12 cellular contexts compared by ENCODE assay signal in the genomic region with DNA sequence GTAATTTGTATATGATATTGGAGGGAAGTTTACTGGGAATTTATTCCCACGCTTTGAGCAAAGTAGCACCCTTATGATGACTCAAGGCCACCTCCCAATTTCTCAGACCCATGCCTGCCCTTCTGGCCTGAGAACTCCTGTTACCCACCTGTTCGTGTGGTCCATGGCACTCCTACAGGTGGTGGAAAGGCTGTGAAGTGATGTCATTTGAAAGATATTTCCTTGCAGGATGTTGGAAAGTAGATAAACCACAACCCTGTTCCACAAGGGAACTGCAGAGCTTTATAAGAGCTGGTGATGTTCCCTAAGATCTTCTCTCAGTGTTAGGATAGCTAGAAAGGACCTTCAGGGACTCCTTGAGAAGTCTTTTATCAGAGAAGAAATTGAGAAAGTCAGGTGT.
A peak's percentile ranks its signal among the peaks of the same experiment; 100 is the strongest.
DNase-seq lines count a peak whose midpoint lies in the region; ATAC-seq, FAIRE-seq and TF ChIP-seq lines count a peak whose summit lies in the region.
"Had no signal": no experiment of that assay in that cellular context is flagged by ENCODE, and none has a peak within 500 bp of the region (broad histone marks: within the 10 kb centered on the region; RNA-seq: fewer than 3 reads in every experiment).

No MANE protein-coding gene starts in this region.

- no peak for TF ChIP-seq POLR2A in IMR-90 (IDR thresholded peaks at IDR 0.05; ENCODE audit: low read depth, low read length)

- POLR2A ChIA-PET in IMR-90 (lab: Charles Lee; ENCODE audit: unreplicated experiment): no interaction called here

- H3K36me3 ChIP-seq in IMR-90 (ENCODE audit: control insufficient read depth, insufficient read depth, low read length) (no peaks in the 10 kb centered on the region), bronchial epithelial cell (ENCODE audit: control insufficient read depth, insufficient read depth, low read length) (peaks cover 1% of the 10 kb centered on the region), BE2C (no peaks in the 10 kb centered on the region)

- no TSS peak for BruUV-seq in IMR-90 (replicated peaks; lab: Mats Ljungman, UMichigan)

- DNase-seq in AG10803 (ENCODE audit: low read depth) (peak; percentile 69), IMR-90 (peak; percentile 79), bronchial epithelial cell (ENCODE audit: low read depth) (peak; percentile 93), left colon (no peak), NCI-H345 treated with DMSO at 0.1 percent for 48 hours (lab: John Stamatoyannopoulos, UW; ENCODE audit: unreplicated experiment) (no peak), BE2C (no peak)
- DNase-seq: activated B cell treated with CpG ODN at 0.5 μM for 24 hours, DND-41, GM23248, NCI-H187 treated with DMSO at 0.1 percent for 48 hours had no signal

- H3K23ac ChIP-seq in IMR-90 (ENCODE audit: low read depth, low read length): peak overlapping the region; percentile 93

- H3K4me1 ChIP-seq in IMR-90 (ENCODE audit: control insufficient read depth, insufficient read depth, low read length) (peaks cover 16% of the 10 kb centered on the region), BE2C (no peaks in the 10 kb centered on the region)

- H2AFZ ChIP-seq in IMR-90 (replicated peaks; ENCODE audit: low read length, poor library complexity): peak overlapping the region; percentile 52
- H2AFZ ChIP-seq: GM23248 had no signal

- in situ Hi-C loops in IMR-90 (cut with MboI; ENCODE audit: low sequenced_read_pairs): no loop called here

- H3K27me3 ChIP-seq in IMR-90 (ENCODE audit: control insufficient read depth, insufficient read depth, low read length): no peaks in the 10 kb centered on the region
- no peaks in the 10 kb centered on the region for H3K27me3 ChIP-seq in bronchial epithelial cell (ENCODE audit: control insufficient read depth, insufficient read depth, low read length)
- no peaks in the 10 kb centered on the region for H3K27me3 ChIP-seq in BE2C

- no peak for TF ChIP-seq RAD21 in IMR-90 (IDR thresholded peaks at IDR 0.05; ENCODE audit: low read length)

- no peak overlapping the region; the same call in 1 of the 2 replicates for H3K56ac ChIP-seq in IMR-90 (ENCODE audit: extremely low read depth, insufficient read depth, low read length)

- H3K14ac ChIP-seq in IMR-90 (replicated peaks; ENCODE audit: low read depth, low read length): peak overlapping the region; percentile 82

- H2AK9ac ChIP-seq in IMR-90 (replicated peaks; ENCODE audit: low read depth, low read length, poor library complexity): no peak overlapping the region

- H3K27ac ChIP-seq in IMR-90 (ENCODE audit: insufficient read depth, low read length): no peak overlapping the region
- H3K27ac ChIP-seq: GM23248 had no signal

- peak overlapping the region; percentile 9; the same call in 1 of the 2 replicates for H4K5ac ChIP-seq in IMR-90 (ENCODE audit: low read depth, low read length)

- peak; percentile 88 for FAIRE-seq in bronchial epithelial cell (lab: Jason Lieb, UNC)

- peaks cover 12% of the 10 kb centered on the region for H3K9me1 ChIP-seq in IMR-90 (ENCODE audit: insufficient read depth, low read length)

- no peak overlapping the region; the same call in 1 of the 2 replicates for H3K4me2 ChIP-seq in IMR-90 (ENCODE audit: low read depth, low read length)

- H3K9ac ChIP-seq in IMR-90 (ENCODE audit: low read depth, low read length): no peak overlapping the region
- H3K9ac ChIP-seq: GM23248 had no signal

- peak overlapping the region; percentile 2 to 76; a peak in 2 of 4 replicates for H4K8ac ChIP-seq in IMR-90 (ENCODE audit: low read depth in 2 of 2, low read length in 2 of 2)

- dilution Hi-C loops in IMR-90 (cut with HindIII; ENCODE audit: low sequenced_read_pairs, unreplicated experiment): no loop called here

- peak overlapping the region; percentile 85 for H3K4ac ChIP-seq in IMR-90 (ENCODE audit: low read depth, low read length)

- H3K9me3 ChIP-seq in IMR-90 (ENCODE audit: control insufficient read depth, insufficient read depth, low read length): no peaks in the 10 kb centered on the region
- H3K9me3 ChIP-seq in BE2C: no peaks in the 10 kb centered on the region

- H2AK5ac ChIP-seq in IMR-90 (ENCODE audit: low read depth, low read length): peak overlapping the region; percentile 94; the same call in 1 of the 2 replicates

- no peaks in the 10 kb centered on the region for H4K20me1 ChIP-seq in IMR-90 (ENCODE audit: insufficient read depth, low read length)

- H2BK20ac ChIP-seq in IMR-90 (ENCODE audit: low read depth, low read length): peak overlapping the region; percentile 92

- peak overlapping the region; percentile 51; the same call in 1 of the 2 replicates for H3K18ac ChIP-seq in IMR-90 (ENCODE audit: low read depth, low read length)

- peaks cover 5 to 22% of the 10 kb centered on the region in 2 experiments; a peak in 3 of 4 replicates for H3K79me1 ChIP-seq in IMR-90 (ENCODE audit: low read depth in 1 of 2, low read length in 2 of 2)

- intact Hi-C loops in IMR-90 (cut with micrococcal nuclease) (no loop called here), left colon (cut with DNase I, micrococcal nuclease) (no loop called here)

- H2BK120ac ChIP-seq in IMR-90 (ENCODE audit: low read depth, low read length): peak overlapping the region; percentile 91

- H2BK5ac ChIP-seq in IMR-90 (ENCODE audit: low read depth, low read length, poor library complexity, severe bottlenecking): peak overlapping the region; percentile 73

- ATAC-seq in IMR-90 (ENCODE audit: low read depth) (no peak), left colon (peak; percentile 31), HG02938 (IDR thresholded peaks at IDR 0.05; ENCODE audit: unreplicated experiment) (no peak), HG02840 (IDR thresholded peaks at IDR 0.05; ENCODE audit: low FRiP score, unreplicated experiment) (no peak)

- H3K4me3 ChIP-seq in AG10803 (ENCODE audit: low read length): no peak overlapping the region
- no peak overlapping the region for H3K4me3 ChIP-seq in IMR-90 (ENCODE audit: insufficient read depth, low read depth, low read length)
- H3K4me3 ChIP-seq in bronchial epithelial cell (ENCODE audit: low read depth, low read length): no peak overlapping the region
- H3K4me3 ChIP-seq in BE2C (ENCODE audit: low read depth, low read length): no peak overlapping the region
- H3K4me3 ChIP-seq: GM23248 had no signal

- no peak for TF ChIP-seq CTCF in AG10803 (conservative IDR thresholded peaks at IDR 0.05; ENCODE audit: low read length)
- no peak for TF ChIP-seq CTCF in IMR-90 (conservative IDR thresholded peaks at IDR 0.05; ENCODE audit: low read depth, low read length)
- TF ChIP-seq CTCF in bronchial epithelial cell (IDR thresholded peaks at IDR 0.05; ENCODE audit: insufficient read depth, low read length, severe bottlenecking): peak; percentile 2
- TF ChIP-seq CTCF in BE2C (IDR thresholded peaks at IDR 0.05; ENCODE audit: low read depth, low read length): no peak

- no CpG with 5 or more reads among the region's 2 CpGs for WGBS in IMR-90 (ENCODE audit: extremely low coverage in 2 of 2, insufficient read length in 1 of 2), 2 experiments

- peak overlapping the region; percentile 79 for H4K91ac ChIP-seq in IMR-90 (ENCODE audit: insufficient read depth, low read depth, low read length)

- H2BK15ac ChIP-seq in IMR-90 (ENCODE audit: low read depth, low read length): peak overlapping the region; percentile 93

- CTCF ChIA-PET in IMR-90 (lab: Yijun Ruan, JAX): no interaction called here

TF ChIP-seq in IMR-90, 13 proteins besides CTCF, POLR2A, EP300 and RAD21:
- TF ChIP-seq BHLHE40 (IDR thresholded peaks at IDR 0.05; ENCODE audit: low read depth, low read length) (no peak), CHD1 (IDR thresholded peaks at IDR 0.05; ENCODE audit: low read depth, low read length) (no peak), RCOR1 (IDR thresholded peaks at IDR 0.05; ENCODE audit: insufficient replicate concordance, low read length) (no peak), FOS (IDR thresholded peaks at IDR 0.05; ENCODE audit: low read depth, low read length) (no peak), NFE2L2 (IDR thresholded peaks at IDR 0.05; ENCODE audit: low read depth, low read length) (no peak), MAZ (IDR thresholded peaks at IDR 0.05; ENCODE audit: borderline replicate concordance, low read depth, low read length) (no peak), RFX5 (IDR thresholded peaks at IDR 0.05; ENCODE audit: low read depth, low read length) (no peak), ELK1 (IDR thresholded peaks at IDR 0.05; ENCODE audit: borderline replicate concordance, low read depth, low read length) (no peak), CEBPB (IDR thresholded peaks at IDR 0.05; ENCODE audit: low read depth, low read length) (no peak), USF2 (IDR thresholded peaks at IDR 0.05; ENCODE audit: low read depth, low read length) (no peak), MAFK (IDR thresholded peaks at IDR 0.05; ENCODE audit: low read depth, low read length) (no peak), SMC3 (IDR thresholded peaks at IDR 0.05; ENCODE audit: low read depth, low read length) (no peak), MXI1 (IDR thresholded peaks at IDR 0.05; ENCODE audit: borderline replicate concordance, low read depth, low read length) (no peak)

Comparison
In these comparisons a context has a peak if more than half of its experiments do, and no peak if none do; other contexts are left out.
1. DNase-seq: peak in AG10803 (single experiment), IMR-90 (single experiment) and bronchial epithelial cell (single experiment); none in left colon (0 of 2), NCI-H345 treated with DMSO at 0.1 percent for 48 hours (single experiment) and BE2C (single experiment).